In the genomic region with DNA sequence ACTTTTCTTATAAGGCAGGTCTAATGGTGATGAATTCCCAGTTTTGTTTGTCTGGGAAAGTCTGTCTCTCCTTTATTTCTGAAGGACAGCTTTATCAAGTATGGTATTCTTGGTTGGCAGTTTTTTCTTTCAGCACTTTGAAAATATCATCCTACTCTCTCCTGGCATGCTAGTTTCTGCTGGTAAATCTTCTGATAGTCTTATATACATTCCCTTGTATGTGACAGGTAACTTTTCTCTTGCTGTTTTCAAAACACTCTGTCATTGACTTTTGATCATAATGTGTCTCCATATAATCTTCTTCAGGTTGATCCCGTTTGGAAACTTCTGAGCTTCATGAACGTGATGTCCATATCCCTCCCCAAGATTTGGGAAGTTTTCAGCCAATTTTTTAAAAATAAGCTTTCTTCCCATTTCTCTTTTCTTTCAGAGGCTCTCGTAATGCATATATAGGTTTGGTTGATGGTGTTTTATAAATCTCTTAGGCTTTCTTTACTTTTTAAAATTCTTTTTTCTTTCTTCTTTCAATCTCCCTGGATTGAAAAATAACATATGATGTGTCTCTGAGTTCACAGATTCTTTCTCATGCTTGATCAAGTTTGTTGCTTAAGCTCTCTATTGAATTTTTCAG, we compare ENCODE assay signal across 23 cellular contexts. TPM values are rescaled to one million over a fixed set of nuclear protein-coding genes. Genes with fewer than 3 reads are reported as not detected.
DNase-seq lines count a peak whose midpoint lies in the region; ATAC-seq, FAIRE-seq and TF ChIP-seq lines count a peak whose summit lies in the region.
"Had no signal": no experiment of that assay in that cellular context is flagged by ENCODE, and none has a peak within 500 bp of the region (broad histone marks: within the 10 kb centered on the region; RNA-seq: fewer than 3 reads in every experiment).

No MANE protein-coding gene starts in this region.

- BruUV-seq in HepG2 (replicated peaks; lab: Mats Ljungman, UMichigan) (no TSS peak), GM12878 (replicated peaks; lab: Mats Ljungman, UMichigan) (no TSS peak)

- TF ChIP-seq RAD21 in HepG2 (CRISPR knock-in tag; IDR thresholded peaks at IDR 0.05), result no peak
- TF ChIP-seq RAD21 in GM12878 (IDR thresholded peaks at IDR 0.05; ENCODE audit: insufficient read depth, low read depth, low read length), result no peak

- POLR2A ChIA-PET in HepG2 (lab: Yijun Ruan, JAX), result no interaction called here
- POLR2A ChIA-PET in GM12878 (lab: Charles Lee), result no interaction called here

- intact Hi-C loops in HepG2 (cut with micrococcal nuclease; ENCODE audit: unreplicated experiment), result no loop called here
- intact Hi-C loops in right lobe of liver (cut with DNase I), result no loop called here
- intact Hi-C loops in GM12878 (cut with micrococcal nuclease; ENCODE audit: unreplicated experiment), result no loop called here
- intact Hi-C loops in head of caudate nucleus (cut with DNase I), result no loop called here
- intact Hi-C loops in cardiac septum (cut with DNase I), result no loop called here

- no peaks in the 10 kb centered on the region for H3K79me2 ChIP-seq in HepG2 (ENCODE audit: insufficient read depth, low read length)
- no peaks in the 10 kb centered on the region for H3K79me2 ChIP-seq in GM12878 (ENCODE audit: control insufficient read depth, insufficient read depth, low read length)

- TF ChIP-seq POLR2A in HepG2 (IDR thresholded peaks at IDR 0.05; ENCODE audit: insufficient read depth in 1 of 2, low read depth in 2 of 2, low read length in 2 of 2) (no peak), right lobe of liver (IDR thresholded peaks at IDR 0.05) (no peak), GM12878 (IDR thresholded peaks at IDR 0.05; ENCODE audit: low read depth, low read length) (no peak)

- no peaks in the 10 kb centered on the region for H3K4me1 ChIP-seq in HepG2 (ENCODE audit: insufficient read depth, low read length)
- peaks cover 0 to 5% (median 0%) of the 10 kb centered on the region in 4 donors for H3K4me1 ChIP-seq in right lobe of liver
- peaks cover 24% of the 10 kb centered on the region for H3K4me1 ChIP-seq in adipocyte (ENCODE audit: control insufficient read depth, insufficient read depth, low read length)
- H3K4me1 ChIP-seq in GM12878 (ENCODE audit: control insufficient read depth, insufficient read depth, low read length), result no peaks in the 10 kb centered on the region
- H3K4me1 ChIP-seq: A549; BLaER1 treated with 17β-estradiol and CSF1 and Interleukin-3, amounts not matched to agents 10 nM and 100 nM; Caco-2 had no signal

- H3K27me3 ChIP-seq in HepG2 (ENCODE audit: control insufficient read depth in 1 of 2, insufficient read depth in 2 of 2, low read length in 2 of 2) (no peaks in the 10 kb centered on the region), right lobe of liver (no peaks in the 10 kb centered on the region), adipocyte (replicated peaks; ENCODE audit: control insufficient read depth, insufficient read depth, low read length) (no peaks in the 10 kb centered on the region), GM12878 (replicated peaks in 1 of 2; ENCODE audit: control insufficient read depth in 2 of 2, insufficient read depth in 2 of 2, low read length in 1 of 2) (no peaks in the 10 kb centered on the region)
- H3K27me3 ChIP-seq: BLaER1 treated with 17β-estradiol and CSF1 and Interleukin-3, amounts not matched to agents 10 nM and 100 nM had no signal

- TF ChIP-seq CTCF in HepG2 (CRISPR knock-in tag; IDR thresholded peaks at IDR 0.05), result no peak
- TF ChIP-seq CTCF in right lobe of liver (IDR thresholded peaks at IDR 0.05), result no peak
- TF ChIP-seq CTCF in GM12878 (IDR thresholded peaks at IDR 0.05 in 2 of 3, conservative IDR thresholded peaks at IDR 0.05 in 1 of 3; ENCODE audit: control insufficient read depth in 2 of 3, extremely low read depth in 1 of 3, insufficient read depth in 1 of 3, low read depth in 3 of 3, low read length in 3 of 3), result no peak

- TF ChIP-seq EP300 in HepG2 (IDR thresholded peaks at IDR 0.05; ENCODE audit: low read depth in 2 of 2, low read length in 2 of 2) (no peak), HepG2 (CRISPR knock-in tag; IDR thresholded peaks at IDR 0.05; ENCODE audit: borderline replicate concordance) (no peak), GM12878 (IDR thresholded peaks at IDR 0.05; ENCODE audit: borderline replicate concordance in 1 of 2, control insufficient read depth in 1 of 2, low read depth in 2 of 2, low read length in 2 of 2) (no peak)

- SMC1A ChIA-PET in GM12878 (lab: Charles Lee; ENCODE audit: uncharacterized antibody, unreplicated experiment), result interaction anchor here (1.1 kb wide), 1 partner anchor 21 kb away, joined by 3 read pairs; no protein-coding TSS in a partner anchor

- H3K27ac ChIP-seq in HepG2 (ENCODE audit: extremely low read length, insufficient read depth, low read length), result no peak overlapping the region
- no peak overlapping the region for H3K27ac ChIP-seq in right lobe of liver
- H3K27ac ChIP-seq in GM12878 (ENCODE audit: control insufficient read depth, insufficient read depth), result no peak overlapping the region
- H3K27ac ChIP-seq: 22Rv1; A549; BLaER1 treated with 17β-estradiol and CSF1 and Interleukin-3, amounts not matched to agents 10 nM and 100 nM; C4-2B had no signal

- RAD21 ChIA-PET in GM12878 (lab: Charles Lee; ENCODE audit: unreplicated experiment), result no interaction called here

- in situ Hi-C loops in HepG2 (cut with HindIII; ENCODE audit: extremely low pct_ligation_motif_present, low pct_unique_long_range_greater_than_20kb), result no loop called here
- in situ Hi-C loops in GM12878 (cut with MboI), result no loop called here

- CTCF ChIA-PET in HepG2 (lab: Yijun Ruan, JAX; ENCODE audit: low intra/inter-chr PET ratio, low total read pairs), result no interaction called here
- CTCF ChIA-PET in GM12878 (lab: Yijun Ruan, JAX), result interaction anchor here (1.0 to 1.8 kb wide), 2 partner anchors 40 to 100 kb away, joined by 3 to 5 read pairs; no protein-coding TSS in a partner anchor

- no peak overlapping the region for H2AFZ ChIP-seq in HepG2 (ENCODE audit: low read length)
- H2AFZ ChIP-seq in GM12878 (ENCODE audit: control insufficient read depth, low read depth, low read length), result no peak overlapping the region

- ATAC-seq in HepG2, result no peak
- ATAC-seq in right lobe of liver, result no peak
- ATAC-seq in GM12878, result no peak
- ATAC-seq: A549; CD8-positive, alpha-beta T cell had no signal

- H3K9me3 ChIP-seq in HepG2 (ENCODE audit: low read length) (peaks cover 31% of the 10 kb centered on the region), right lobe of liver (peaks cover 0 to 6% (median 0%) of the 10 kb centered on the region in 4 donors), adipocyte (ENCODE audit: control insufficient read depth, low read length) (peaks cover 28% of the 10 kb centered on the region), GM12878 (replicated peaks; ENCODE audit: control insufficient read depth, insufficient read depth, low read length) (peaks cover 4% of the 10 kb centered on the region)

- H3K4me2 ChIP-seq in HepG2 (ENCODE audit: low read depth, low read length) (no peak overlapping the region), GM12878 (ENCODE audit: control insufficient read depth, insufficient read depth) (no peak overlapping the region)
- H3K4me2 ChIP-seq: A549; BLaER1 treated with 17β-estradiol and CSF1 and Interleukin-3, amounts not matched to agents 10 nM and 100 nM had no signal

- no peak for DNase-seq in HepG2 (ENCODE audit: low spot score)
- DNase-seq in right lobe of liver, result no peak
- DNase-seq in adipocyte (ENCODE audit: low read depth), result no peak
- DNase-seq in GM12878 (ENCODE audit: low read depth, low spot score), result no peak
- no peak for DNase-seq in head of caudate nucleus
- no peak for DNase-seq in activated T-cell treated with anti-CD3 and anti-CD28 coated beads, Interleukin-2, amount 50 U/mL, for 48 hours
- DNase-seq in cardiac septum (ENCODE audit: low spot score), result no peak
- DNase-seq: AML-193; Caco-2; Calu3; CD4-positive, alpha-beta T cell; CD8-positive, alpha-beta T cell; DMS79 treated with DMSO at 0.1 percent for 48 hours; GF-D8 had no signal

- FAIRE-seq in HepG2 (lab: Jason Lieb, UNC) (no peak), GM12878 (lab: Jason Lieb, UNC) (no peak)
- FAIRE-seq: A549, D721Med, G401.6, GM12892, GM18507, GM19239 had no signal

- H3K9ac ChIP-seq in HepG2 (ENCODE audit: insufficient read depth, low read depth, low read length), result no peak overlapping the region
- no peak overlapping the region for H3K9ac ChIP-seq in adipocyte (ENCODE audit: low read length)
- no peak overlapping the region for H3K9ac ChIP-seq in GM12878 (ENCODE audit: control insufficient read depth, insufficient read depth, low read length)
- H3K9ac ChIP-seq: BLaER1 treated with 17β-estradiol and CSF1 and Interleukin-3, amounts not matched to agents 10 nM and 100 nM had no signal

- H3K36me3 ChIP-seq in HepG2 (replicated peaks in 1 of 2; ENCODE audit: control insufficient read depth in 1 of 2, insufficient read depth in 2 of 2, low read length in 2 of 2) (no peaks in the 10 kb centered on the region), right lobe of liver (no peaks in the 10 kb centered on the region), adipocyte (ENCODE audit: control insufficient read depth, insufficient read depth, low read length, severe bottlenecking) (no peaks in the 10 kb centered on the region), GM12878 (ENCODE audit: control insufficient read depth in 2 of 2, insufficient read depth in 2 of 2, low read length in 1 of 2) (no peaks in the 10 kb centered on the region)
- H3K36me3 ChIP-seq: BLaER1 treated with 17β-estradiol and CSF1 and Interleukin-3, amounts not matched to agents 10 nM and 100 nM had no signal

- 95% methylated on average over 3 of the region's 3 CpGs for WGBS in HepG2 (ENCODE audit: low lambda C conversion rate)
- WGBS in right lobe of liver (ENCODE audit: insufficient coverage, low coverage, low lambda C conversion rate, missing lambda C conversion rate), result 87% methylated on average over 3 of the region's 3 CpGs
- 23% methylated on average over 3 of the region's 3 CpGs for WGBS in GM12878 (ENCODE audit: insufficient coverage, insufficient replicate concordance, low lambda C conversion rate, missing lambda C conversion rate)

- H3K4me3 ChIP-seq in HepG2 (replicated peaks in 1 of 3; ENCODE audit: insufficient read depth in 1 of 3, low read depth in 2 of 3, low read length in 3 of 3) (no peak overlapping the region), right lobe of liver (no peak overlapping the region), adipocyte (ENCODE audit: low read length) (peak overlapping the region; percentile 23), GM12878 (no peak overlapping the region)
- H3K4me3 ChIP-seq: A549; BLaER1 treated with 17β-estradiol and CSF1 and Interleukin-3, amounts not matched to agents 10 nM and 100 nM had no signal

- H4K20me1 ChIP-seq in HepG2 (ENCODE audit: insufficient read depth, low read length) (no peaks in the 10 kb centered on the region), GM12878 (ENCODE audit: control insufficient read depth, insufficient read depth) (no peaks in the 10 kb centered on the region)
- H4K20me1 ChIP-seq: BLaER1 treated with 17β-estradiol and CSF1 and Interleukin-3, amounts not matched to agents 10 nM and 100 nM had no signal

RNA-seq across cellular contexts. Expression of a gene that starts 22.5 kb away (rescaled TPM):
- total RNA-seq in HepG2 (2016; rRNA removed; fragmentation: Illumina TruSeq; extraction: Trizol) (8.1 and 8.8 TPM in 2 replicates), right lobe of liver (10 to 100 TPM in 5 of 6 experiments, 1 to 10 TPM in 1; 9.9 to 26.4 (median 18.3) TPM), GM12878 (2014; rRNA removed) (7.9 and 9.1 TPM in 2 replicates), GM12878 (2014; rRNA removed; fragmentation: Illumina TruSeq; extraction: Trizol) (7.0 and 7.5 TPM in 2 replicates), GM12878 (2021) (8.1 and 8.2 TPM in 2 replicates), cardiac septum (33.4 TPM)
- 1.4 and 1.6 TPM in 2 replicates for total RNA-seq in HepG2 (2016; cell fraction: cytosol; rRNA removed; fragmentation: Illumina TruSeq; extraction: Trizol; ENCODE audit: low read depth)
- total RNA-seq in HepG2 (2016; cell fraction: insoluble cytoplasmic fraction; rRNA removed; fragmentation: Illumina TruSeq; extraction: Trizol), result 6.7 and 8.2 TPM in 2 replicates
- total RNA-seq in HepG2 (2016; cell fraction: membrane; rRNA removed; fragmentation: Illumina TruSeq; extraction: Trizol), result 3.9 and 5.1 TPM in 2 replicates
- 10.5 and 10.7 TPM in 2 replicates for total RNA-seq in HepG2 (2016; cell fraction: nucleus; rRNA removed; fragmentation: Illumina TruSeq; extraction: Trizol)
- polyA plus RNA-seq in HepG2 (2011; rRNA removed) (10.6 and 11.2 TPM in 2 replicates), GM12878 (2011; rRNA removed) (21.5 and 26.9 TPM in 2 replicates), GM12878 (2014; fragmentation: Illumina TruSeq; extraction: Trizol) (8.8 and 10.1 TPM in 2 replicates), GM12878 (2014; fragmentation: Nextera tagmentation; extraction: Ambion mirVana) (1 to 10 TPM; 1.9 to 2.7 TPM), GM12878 (2014; rRNA removed) (5.3 and 5.9 TPM in 2 replicates), GM12878 (2016; fragmentation: Nextera tagmentation; extraction: Ambion mirVana) (1 to 10 TPM; 8.6 to 9.0 TPM)
- polyA plus RNA-seq in HepG2 (2011; cell fraction: cytosol; rRNA removed), result 6.0 and 10.9 TPM in 2 replicates
- 9.0 and 10.1 TPM in 2 replicates for polyA plus RNA-seq in HepG2 (2011; cell fraction: nucleus; rRNA removed)
- 8.8 and 11.2 TPM in 2 replicates for polyA plus RNA-seq in HepG2 (2012)
- 0.98 and 1.7 TPM in 2 replicates for polyA plus RNA-seq in HepG2 (2016; cell fraction: cytosol; fragmentation: Illumina TruSeq; extraction: Trizol; ENCODE audit: low read depth)
- polyA plus RNA-seq in HepG2 (2016; cell fraction: insoluble cytoplasmic fraction; fragmentation: Illumina TruSeq; extraction: Trizol; ENCODE audit: low read depth), result 7.8 and 8.9 TPM in 2 replicates
- polyA plus RNA-seq in HepG2 (2016; cell fraction: membrane; fragmentation: Illumina TruSeq; extraction: Trizol; ENCODE audit: low read depth), result 2.1 and 2.4 TPM in 2 replicates
- polyA plus RNA-seq in HepG2 (2016; cell fraction: nucleus; fragmentation: Illumina TruSeq; extraction: Trizol; ENCODE audit: insufficient read depth, low read depth), result 11.7 and 12.4 TPM in 2 replicates
- polyA minus RNA-seq in HepG2 (2011; rRNA and poly(A)+ RNA removed; ENCODE audit: low replicate concordance), result 5.6 and 6.2 TPM in 2 replicates
- polyA minus RNA-seq in HepG2 (2011; cell fraction: cytosol; rRNA and poly(A)+ RNA removed), result 6.1 and 7.8 TPM in 2 replicates
- 35.9 and 42.4 TPM in 2 replicates for polyA minus RNA-seq in HepG2 (2011; cell fraction: nucleus; rRNA and poly(A)+ RNA removed)
- total RNA-seq in GM12878 (2013; cell fraction: nucleolus; rRNA removed), result 31.9 and 35.1 TPM in 2 replicates
- polyA plus RNA-seq in GM12878 (2011; ENCODE audit: low read depth), result 1.9 TPM
- 11.3 and 11.6 TPM in 2 replicates for polyA plus RNA-seq in GM12878 (2011; cell fraction: cytosol; rRNA removed)
- polyA plus RNA-seq in GM12878 (2011; cell fraction: nucleus; rRNA removed), result 18.2 and 18.7 TPM in 2 replicates
- 2.0 and 3.6 TPM in 2 replicates for polyA plus RNA-seq in GM12878 (2012)
- polyA minus RNA-seq in GM12878 (2011; rRNA and poly(A)+ RNA removed), result 9.3 and 9.9 TPM in 2 replicates
- 4.4 and 6.7 TPM in 2 replicates for polyA minus RNA-seq in GM12878 (2011; cell fraction: cytosol; rRNA and poly(A)+ RNA removed)
- polyA minus RNA-seq in GM12878 (2011; cell fraction: nucleus; rRNA and poly(A)+ RNA removed), result 15.0 and 22.2 TPM in 2 replicates
